ENCODE assay signal across 8 cellular contexts in genomic region chr6:127267742-127268588, GRCh38. TPM values are rescaled to one million over a fixed set of nuclear protein-coding genes. Genes with fewer than 3 reads are reported as not detected.
DNase-seq lines count a peak whose midpoint lies in the region; ATAC-seq lines count a peak whose summit lies in the region.

No MANE protein-coding gene starts in this region.

- peak overlapping the region; percentile 96 for H3K27ac Mint-ChIP-seq in activated T-helper 2 cell treated with anti-CD3 and anti-CD28 coated beads, Interferon-gamma antibody, Interleukin-2, Interleukin-4, amounts not matched to agents 10 μg/mL and 5 μg/mL and 100 μg/mL, durations not matched to agents 14 hours and 24 hours and 36 hours
- peak overlapping the region; percentile 96 to 99 for H3K27ac Mint-ChIP-seq in stimulated activated naive CD8-positive, alpha-beta T cell treated with anti-CD3 and anti-CD28 coated beads, Interleukin-15, amount 100 ng/mL, for 72 hours

- H3K9me3 ChIP-seq in ES-I3 (ENCODE audit: control insufficient read depth, insufficient read depth, low read length), result no peaks in the 10 kb centered on the region

- peaks cover 14% of the 10 kb centered on the region for H3K36me3 Mint-ChIP-seq in activated T-helper 2 cell treated with anti-CD3 and anti-CD28 coated beads, Interferon-gamma antibody, Interleukin-2, Interleukin-4, amounts not matched to agents 10 μg/mL and 5 μg/mL and 100 μg/mL, durations not matched to agents 14 hours and 24 hours and 36 hours (ENCODE audit: low read depth)

- peak overlapping the region; percentile 99 for H3K9ac ChIP-seq in ES-I3 (ENCODE audit: low read depth, low read length)

- no peak for DNase-seq in activated T-helper 2 cell treated with anti-CD3 and anti-CD28 coated beads, Interferon-gamma antibody, Interleukin-2, Interleukin-4, amounts not matched to agents 10 μg/mL and 5 μg/mL and 100 μg/mL, durations not matched to agents 14 hours and 24 hours and 36 hours (ENCODE audit: low spot score)
- DNase-seq in iPS-NIHi7 (ENCODE audit: extremely low spot score) (peak; percentile 8), NCI-H1092 treated with DMSO at 0.1 percent for 48 hours (lab: John Stamatoyannopoulos, UW) (no peak), GF-D8 (lab: John Stamatoyannopoulos, UW) (no peak)
- no peak for DNase-seq in stimulated activated naive CD8-positive, alpha-beta T cell treated with anti-CD3 and anti-CD28 coated beads, Interleukin-15, amount 100 ng/mL, for 72 hours

- intact Hi-C loops in activated T-helper 2 cell treated with anti-CD3 and anti-CD28 coated beads, Interferon-gamma antibody, Interleukin-2, Interleukin-4, amounts not matched to agents 10 μg/mL and 5 μg/mL and 100 μg/mL, durations not matched to agents 14 hours and 24 hours and 36 hours (cut with micrococcal nuclease), result loop anchor here (2.0 to 5.0 kb wide), 5 partner anchors 23 to 1486 kb away; partner anchors contain the start of gene ECHDC1

- H3K4me1 ChIP-seq in ES-I3 (ENCODE audit: insufficient read depth, low read length), result no peaks in the 10 kb centered on the region

- H3K4me1 Mint-ChIP-seq in activated T-helper 2 cell treated with anti-CD3 and anti-CD28 coated beads, Interferon-gamma antibody, Interleukin-2, Interleukin-4, amounts not matched to agents 10 μg/mL and 5 μg/mL and 100 μg/mL, durations not matched to agents 14 hours and 24 hours and 36 hours (ENCODE audit: low read depth), result peaks cover 28% of the 10 kb centered on the region
- H3K4me1 Mint-ChIP-seq in stimulated activated naive CD8-positive, alpha-beta T cell treated with anti-CD3 and anti-CD28 coated beads, Interleukin-15, amount 100 ng/mL, for 72 hours, result peaks cover 34% of the 10 kb centered on the region

- no peaks in the 10 kb centered on the region for H3K36me3 ChIP-seq in ES-I3 (ENCODE audit: insufficient read depth, low read length)

- H3K27me3 Mint-ChIP-seq in activated T-helper 2 cell treated with anti-CD3 and anti-CD28 coated beads, Interferon-gamma antibody, Interleukin-2, Interleukin-4, amounts not matched to agents 10 μg/mL and 5 μg/mL and 100 μg/mL, durations not matched to agents 14 hours and 24 hours and 36 hours (ENCODE audit: low read depth), result peaks cover 14% of the 10 kb centered on the region
- no peaks in the 10 kb centered on the region for H3K27me3 Mint-ChIP-seq in stimulated activated naive CD8-positive, alpha-beta T cell treated with anti-CD3 and anti-CD28 coated beads, Interleukin-15, amount 100 ng/mL, for 72 hours

- H3K4me3 Mint-ChIP-seq in activated T-helper 2 cell treated with anti-CD3 and anti-CD28 coated beads, Interferon-gamma antibody, Interleukin-2, Interleukin-4, amounts not matched to agents 10 μg/mL and 5 μg/mL and 100 μg/mL, durations not matched to agents 14 hours and 24 hours and 36 hours (ENCODE audit: low read depth), result peak overlapping the region; percentile 97
- H3K4me3 Mint-ChIP-seq in stimulated activated naive CD8-positive, alpha-beta T cell treated with anti-CD3 and anti-CD28 coated beads, Interleukin-15, amount 100 ng/mL, for 72 hours, result peak overlapping the region; percentile 93 to 98

- peak; percentile 3 for ATAC-seq in HG03378 (IDR thresholded peaks at IDR 0.05; ENCODE audit: unreplicated experiment)
- ATAC-seq in stimulated activated naive CD8-positive, alpha-beta T cell treated with anti-CD3 and anti-CD28 coated beads, Interleukin-15, amount 100 ng/mL, for 72 hours, result no peak
- no peak for ATAC-seq in HG02981 (IDR thresholded peaks at IDR 0.05; ENCODE audit: unreplicated experiment)

- H3K9me3 Mint-ChIP-seq in activated T-helper 2 cell treated with anti-CD3 and anti-CD28 coated beads, Interferon-gamma antibody, Interleukin-2, Interleukin-4, amounts not matched to agents 10 μg/mL and 5 μg/mL and 100 μg/mL, durations not matched to agents 14 hours and 24 hours and 36 hours, result no peaks in the 10 kb centered on the region
- no peaks in the 10 kb centered on the region for H3K9me3 Mint-ChIP-seq in stimulated activated naive CD8-positive, alpha-beta T cell treated with anti-CD3 and anti-CD28 coated beads, Interleukin-15, amount 100 ng/mL, for 72 hours

RNA-seq across cellular contexts. Expression of gene RNF146, which starts 1.3 kb away (rescaled TPM):
- 18.7 and 19.1 TPM in 2 replicates for total RNA-seq in activated T-helper 2 cell treated with anti-CD3 and anti-CD28 coated beads, Interferon-gamma antibody, Interleukin-2, Interleukin-4, amounts not matched to agents 10 μg/mL and 5 μg/mL and 100 μg/mL, durations not matched to agents 14 hours and 24 hours and 36 hours
